1 cellular context compared by ENCODE assay signal in genomic region chr17:78276098-78276497, GRCh38.
TF ChIP-seq lines count a peak whose summit lies in the region.

No MANE protein-coding gene starts in this region.

TF ChIP-seq in SK-N-SH, 30 proteins besides CTCF, POLR2A, EP300 and RAD21 (continued from another document):
- TF ChIP-seq REST (IDR thresholded peaks at IDR 0.05; ENCODE audit: low read depth, low read length) (no peak), TCF12 (IDR thresholded peaks at IDR 0.05) (no peak), USF2 (IDR thresholded peaks at IDR 0.05; ENCODE audit: borderline replicate concordance, low read depth, low read length) (no peak), USF1 (IDR thresholded peaks at IDR 0.05; ENCODE audit: borderline replicate concordance, low read depth) (no peak), FOXJ3 (CRISPR knock-in tag; IDR thresholded peaks at IDR 0.05) (no peak), JUND (IDR thresholded peaks at IDR 0.05) (no peak), RCOR1 (IDR thresholded peaks at IDR 0.05; ENCODE audit: low read length) (no peak)
